In the genomic region with DNA sequence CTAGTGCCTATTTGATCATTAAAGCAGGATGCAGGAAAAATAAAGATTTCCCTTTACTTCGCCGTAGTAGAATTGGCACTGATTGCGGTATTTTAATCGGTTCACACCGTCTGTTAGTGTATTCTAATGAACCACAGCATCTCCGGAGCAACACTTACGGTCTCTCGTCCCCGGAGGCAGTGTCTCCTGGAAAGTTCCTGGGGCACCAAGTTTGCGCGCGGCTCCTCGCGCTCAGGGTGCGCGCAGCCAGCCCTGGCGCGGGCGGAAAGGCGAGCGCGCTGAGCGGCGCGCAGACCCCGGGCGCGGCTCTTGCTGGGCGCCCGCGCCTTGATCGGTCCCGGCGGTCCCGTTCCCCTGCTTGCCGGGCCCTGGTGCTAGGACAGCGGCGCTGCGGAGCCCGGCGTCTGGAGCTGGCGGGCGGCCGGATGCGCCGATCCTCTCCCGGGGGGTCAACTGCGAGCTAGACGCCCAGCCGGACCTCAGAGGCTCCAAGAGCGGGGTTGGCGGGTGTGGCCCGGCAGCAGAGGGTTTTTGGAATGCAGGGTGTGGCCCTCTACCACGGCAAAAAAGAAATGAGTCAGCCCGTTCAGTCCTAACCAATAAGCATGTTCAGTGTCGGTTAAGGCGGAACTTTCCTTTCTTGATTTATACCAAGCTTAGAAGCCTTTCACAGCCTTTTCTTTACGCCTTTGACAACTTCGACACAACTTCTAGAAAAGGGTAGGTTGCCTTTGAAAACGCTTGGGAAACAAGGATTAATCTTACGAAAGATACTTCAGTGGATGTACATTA, we compare ENCODE assay signal across 1 cellular context.
A peak's percentile ranks its signal among the peaks of the same experiment; 100 is the strongest.
TF ChIP-seq lines count a peak whose summit lies in the region.

No MANE protein-coding gene starts in this region.

TF ChIP-seq in GM12878, 131 proteins besides CTCF, POLR2A, EP300 and RAD21 (continued from another document and continues in another):
- TF ChIP-seq, protein P1, sequence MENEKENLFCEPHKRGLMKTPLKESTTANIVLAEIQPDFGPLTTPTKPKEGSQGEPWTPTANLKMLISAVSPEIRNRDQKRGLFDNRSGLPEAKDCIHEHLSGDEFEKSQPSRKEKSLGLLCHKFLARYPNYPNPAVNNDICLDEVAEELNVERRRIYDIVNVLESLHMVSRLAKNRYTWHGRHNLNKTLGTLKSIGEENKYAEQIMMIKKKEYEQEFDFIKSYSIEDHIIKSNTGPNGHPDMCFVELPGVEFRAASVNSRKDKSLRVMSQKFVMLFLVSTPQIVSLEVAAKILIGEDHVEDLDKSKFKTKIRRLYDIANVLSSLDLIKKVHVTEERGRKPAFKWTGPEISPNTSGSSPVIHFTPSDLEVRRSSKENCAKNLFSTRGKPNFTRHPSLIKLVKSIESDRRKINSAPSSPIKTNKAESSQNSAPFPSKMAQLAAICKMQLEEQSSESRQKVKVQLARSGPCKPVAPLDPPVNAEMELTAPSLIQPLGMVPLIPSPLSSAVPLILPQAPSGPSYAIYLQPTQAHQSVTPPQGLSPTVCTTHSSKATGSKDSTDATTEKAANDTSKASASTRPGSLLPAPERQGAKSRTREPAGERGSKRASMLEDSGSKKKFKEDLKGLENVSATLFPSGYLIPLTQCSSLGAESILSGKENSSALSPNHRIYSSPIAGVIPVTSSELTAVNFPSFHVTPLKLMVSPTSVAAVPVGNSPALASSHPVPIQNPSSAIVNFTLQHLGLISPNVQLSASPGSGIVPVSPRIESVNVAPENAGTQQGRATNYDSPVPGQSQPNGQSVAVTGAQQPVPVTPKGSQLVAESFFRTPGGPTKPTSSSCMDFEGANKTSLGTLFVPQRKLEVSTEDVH (IDR thresholded peaks at IDR 0.05; ENCODE audit: low read depth, partially characterized antibody), result no peak
- TF ChIP-seq ZSCAN29 (IDR thresholded peaks at IDR 0.05) (peak; percentile 35; the same call in 1 of the 2 replicates), ZNF207 (IDR thresholded peaks at IDR 0.05; ENCODE audit: borderline replicate concordance) (0 out of 2 replicates have a peak, but pooled peaks have one; percentile 51), NBN (IDR thresholded peaks at IDR 0.05) (no peak), FOS (IDR thresholded peaks at IDR 0.05; ENCODE audit: borderline replicate concordance, extremely low read depth, insufficient read length) (no peak), KDM1A (IDR thresholded peaks at IDR 0.05; ENCODE audit: borderline replicate concordance) (no peak), ZZZ3 (IDR thresholded peaks at IDR 0.05; ENCODE audit: control insufficient read depth, insufficient read length, low read depth) (no peak), SRF (IDR thresholded peaks at IDR 0.05; ENCODE audit: low read depth in 2 of 2, low read length in 2 of 2) (no peak), PML (IDR thresholded peaks at IDR 0.05; ENCODE audit: low read length) (no peak), EED (IDR thresholded peaks at IDR 0.05; ENCODE audit: low read depth) (no peak), ZNF274 (IDR thresholded peaks at IDR 0.05; ENCODE audit: insufficient read depth, insufficient read length) (no peak), PAX8 (IDR thresholded peaks at IDR 0.05) (no peak), NFYA (IDR thresholded peaks at IDR 0.05; ENCODE audit: borderline replicate concordance, low read depth, low read length) (no peak), LARP7 (IDR thresholded peaks at IDR 0.05) (peak; percentile 93), ZNF384 (IDR thresholded peaks at IDR 0.05; ENCODE audit: borderline replicate concordance, low read depth, low read length) (no peak), CHD2 (IDR thresholded peaks at IDR 0.05; ENCODE audit: borderline replicate concordance, low read depth, low read length) (no peak), POLR2AphosphoS5 (IDR thresholded peaks at IDR 0.05; ENCODE audit: low read length) (peak; percentile 71; the same call in 1 of the 2 replicates), HDAC6 (IDR thresholded peaks at IDR 0.05; ENCODE audit: unreplicated experiment) (peak; percentile 89), SMAD1 (IDR thresholded peaks at IDR 0.05; ENCODE audit: low read depth, partially characterized antibody) (no peak), SREBF1 (IDR thresholded peaks at IDR 0.05; ENCODE audit: low read length) (no peak), IKZF2 (IDR thresholded peaks at IDR 0.05) (peak; percentile 28 to 29; a peak in 2 of 4 replicates), CHD4 (IDR thresholded peaks at IDR 0.05) (no peak), RELA (IDR thresholded peaks at IDR 0.05; ENCODE audit: borderline replicate concordance, partially characterized antibody) (peak; percentile 38), MEF2B (IDR thresholded peaks at IDR 0.05; ENCODE audit: partially characterized antibody, poor library complexity, severe bottlenecking) (peak; percentile 38), TCF3 (IDR thresholded peaks at IDR 0.05; ENCODE audit: borderline replicate concordance, insufficient read depth, low read depth, low read length) (no peak), CBX3 (IDR thresholded peaks at IDR 0.05; ENCODE audit: borderline replicate concordance, low read depth) (no peak), CREB1 (IDR thresholded peaks at IDR 0.05; ENCODE audit: low read depth) (no peak; the same call in 1 of the 2 replicates), ATF7 (IDR thresholded peaks at IDR 0.05; ENCODE audit: low read depth) (no peak), EGR1 (IDR thresholded peaks at IDR 0.05; ENCODE audit: borderline replicate concordance in 1 of 2, low read depth in 2 of 2, low read length in 2 of 2) (no peak)
- TF ChIP-seq, protein P2, sequence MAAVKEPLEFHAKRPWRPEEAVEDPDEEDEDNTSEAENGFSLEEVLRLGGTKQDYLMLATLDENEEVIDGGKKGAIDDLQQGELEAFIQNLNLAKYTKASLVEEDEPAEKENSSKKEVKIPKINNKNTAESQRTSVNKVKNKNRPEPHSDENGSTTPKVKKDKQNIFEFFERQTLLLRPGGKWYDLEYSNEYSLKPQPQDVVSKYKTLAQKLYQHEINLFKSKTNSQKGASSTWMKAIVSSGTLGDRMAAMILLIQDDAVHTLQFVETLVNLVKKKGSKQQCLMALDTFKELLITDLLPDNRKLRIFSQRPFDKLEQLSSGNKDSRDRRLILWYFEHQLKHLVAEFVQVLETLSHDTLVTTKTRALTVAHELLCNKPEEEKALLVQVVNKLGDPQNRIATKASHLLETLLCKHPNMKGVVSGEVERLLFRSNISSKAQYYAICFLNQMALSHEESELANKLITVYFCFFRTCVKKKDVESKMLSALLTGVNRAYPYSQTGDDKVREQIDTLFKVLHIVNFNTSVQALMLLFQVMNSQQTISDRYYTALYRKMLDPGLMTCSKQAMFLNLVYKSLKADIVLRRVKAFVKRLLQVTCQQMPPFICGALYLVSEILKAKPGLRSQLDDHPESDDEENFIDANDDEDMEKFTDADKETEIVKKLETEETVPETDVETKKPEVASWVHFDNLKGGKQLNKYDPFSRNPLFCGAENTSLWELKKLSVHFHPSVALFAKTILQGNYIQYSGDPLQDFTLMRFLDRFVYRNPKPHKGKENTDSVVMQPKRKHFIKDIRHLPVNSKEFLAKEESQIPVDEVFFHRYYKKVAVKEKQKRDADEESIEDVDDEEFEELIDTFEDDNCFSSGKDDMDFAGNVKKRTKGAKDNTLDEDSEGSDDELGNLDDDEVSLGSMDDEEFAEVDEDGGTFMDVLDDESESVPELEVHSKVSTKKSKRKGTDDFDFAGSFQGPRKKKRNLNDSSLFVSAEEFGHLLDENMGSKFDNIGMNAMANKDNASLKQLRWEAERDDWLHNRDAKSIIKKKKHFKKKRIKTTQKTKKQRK (IDR thresholded peaks at IDR 0.05; ENCODE audit: low read depth, low read length), result no peak
- TF ChIP-seq, protein P3, sequence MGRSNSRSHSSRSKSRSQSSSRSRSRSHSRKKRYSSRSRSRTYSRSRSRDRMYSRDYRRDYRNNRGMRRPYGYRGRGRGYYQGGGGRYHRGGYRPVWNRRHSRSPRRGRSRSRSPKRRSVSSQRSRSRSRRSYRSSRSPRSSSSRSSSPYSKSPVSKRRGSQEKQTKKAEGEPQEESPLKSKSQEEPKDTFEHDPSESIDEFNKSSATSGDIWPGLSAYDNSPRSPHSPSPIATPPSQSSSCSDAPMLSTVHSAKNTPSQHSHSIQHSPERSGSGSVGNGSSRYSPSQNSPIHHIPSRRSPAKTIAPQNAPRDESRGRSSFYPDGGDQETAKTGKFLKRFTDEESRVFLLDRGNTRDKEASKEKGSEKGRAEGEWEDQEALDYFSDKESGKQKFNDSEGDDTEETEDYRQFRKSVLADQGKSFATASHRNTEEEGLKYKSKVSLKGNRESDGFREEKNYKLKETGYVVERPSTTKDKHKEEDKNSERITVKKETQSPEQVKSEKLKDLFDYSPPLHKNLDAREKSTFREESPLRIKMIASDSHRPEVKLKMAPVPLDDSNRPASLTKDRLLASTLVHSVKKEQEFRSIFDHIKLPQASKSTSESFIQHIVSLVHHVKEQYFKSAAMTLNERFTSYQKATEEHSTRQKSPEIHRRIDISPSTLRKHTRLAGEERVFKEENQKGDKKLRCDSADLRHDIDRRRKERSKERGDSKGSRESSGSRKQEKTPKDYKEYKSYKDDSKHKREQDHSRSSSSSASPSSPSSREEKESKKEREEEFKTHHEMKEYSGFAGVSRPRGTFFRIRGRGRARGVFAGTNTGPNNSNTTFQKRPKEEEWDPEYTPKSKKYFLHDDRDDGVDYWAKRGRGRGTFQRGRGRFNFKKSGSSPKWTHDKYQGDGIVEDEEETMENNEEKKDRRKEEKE (IDR thresholded peaks at IDR 0.05), result no peak
- TF ChIP-seq, protein P4, sequence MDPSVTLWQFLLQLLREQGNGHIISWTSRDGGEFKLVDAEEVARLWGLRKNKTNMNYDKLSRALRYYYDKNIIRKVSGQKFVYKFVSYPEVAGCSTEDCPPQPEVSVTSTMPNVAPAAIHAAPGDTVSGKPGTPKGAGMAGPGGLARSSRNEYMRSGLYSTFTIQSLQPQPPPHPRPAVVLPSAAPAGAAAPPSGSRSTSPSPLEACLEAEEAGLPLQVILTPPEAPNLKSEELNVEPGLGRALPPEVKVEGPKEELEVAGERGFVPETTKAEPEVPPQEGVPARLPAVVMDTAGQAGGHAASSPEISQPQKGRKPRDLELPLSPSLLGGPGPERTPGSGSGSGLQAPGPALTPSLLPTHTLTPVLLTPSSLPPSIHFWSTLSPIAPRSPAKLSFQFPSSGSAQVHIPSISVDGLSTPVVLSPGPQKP (IDR thresholded peaks at IDR 0.05; ENCODE audit: low read depth, low read length), result no peak
- TF ChIP-seq, protein P5, sequence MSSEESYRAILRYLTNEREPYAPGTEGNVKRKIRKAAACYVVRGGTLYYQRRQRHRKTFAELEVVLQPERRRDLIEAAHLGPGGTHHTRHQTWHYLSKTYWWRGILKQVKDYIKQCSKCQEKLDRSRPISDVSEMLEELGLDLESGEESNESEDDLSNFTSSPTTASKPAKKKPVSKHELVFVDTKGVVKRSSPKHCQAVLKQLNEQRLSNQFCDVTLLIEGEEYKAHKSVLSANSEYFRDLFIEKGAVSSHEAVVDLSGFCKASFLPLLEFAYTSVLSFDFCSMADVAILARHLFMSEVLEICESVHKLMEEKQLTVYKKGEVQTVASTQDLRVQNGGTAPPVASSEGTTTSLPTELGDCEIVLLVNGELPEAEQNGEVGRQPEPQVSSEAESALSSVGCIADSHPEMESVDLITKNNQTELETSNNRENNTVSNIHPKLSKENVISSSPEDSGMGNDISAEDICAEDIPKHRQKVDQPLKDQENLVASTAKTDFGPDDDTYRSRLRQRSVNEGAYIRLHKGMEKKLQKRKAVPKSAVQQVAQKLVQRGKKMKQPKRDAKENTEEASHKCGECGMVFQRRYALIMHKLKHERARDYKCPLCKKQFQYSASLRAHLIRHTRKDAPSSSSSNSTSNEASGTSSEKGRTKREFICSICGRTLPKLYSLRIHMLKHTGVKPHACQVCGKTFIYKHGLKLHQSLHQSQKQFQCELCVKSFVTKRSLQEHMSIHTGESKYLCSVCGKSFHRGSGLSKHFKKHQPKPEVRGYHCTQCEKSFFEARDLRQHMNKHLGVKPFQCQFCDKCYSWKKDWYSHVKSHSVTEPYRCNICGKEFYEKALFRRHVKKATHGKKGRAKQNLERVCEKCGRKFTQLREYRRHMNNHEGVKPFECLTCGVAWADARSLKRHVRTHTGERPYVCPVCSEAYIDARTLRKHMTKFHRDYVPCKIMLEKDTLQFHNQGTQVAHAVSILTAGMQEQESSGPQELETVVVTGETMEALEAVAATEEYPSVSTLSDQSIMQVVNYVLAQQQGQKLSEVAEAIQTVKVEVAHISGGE (CRISPR knock-in tag; IDR thresholded peaks at IDR 0.05), result no peak
- TF ChIP-seq, protein P6, sequence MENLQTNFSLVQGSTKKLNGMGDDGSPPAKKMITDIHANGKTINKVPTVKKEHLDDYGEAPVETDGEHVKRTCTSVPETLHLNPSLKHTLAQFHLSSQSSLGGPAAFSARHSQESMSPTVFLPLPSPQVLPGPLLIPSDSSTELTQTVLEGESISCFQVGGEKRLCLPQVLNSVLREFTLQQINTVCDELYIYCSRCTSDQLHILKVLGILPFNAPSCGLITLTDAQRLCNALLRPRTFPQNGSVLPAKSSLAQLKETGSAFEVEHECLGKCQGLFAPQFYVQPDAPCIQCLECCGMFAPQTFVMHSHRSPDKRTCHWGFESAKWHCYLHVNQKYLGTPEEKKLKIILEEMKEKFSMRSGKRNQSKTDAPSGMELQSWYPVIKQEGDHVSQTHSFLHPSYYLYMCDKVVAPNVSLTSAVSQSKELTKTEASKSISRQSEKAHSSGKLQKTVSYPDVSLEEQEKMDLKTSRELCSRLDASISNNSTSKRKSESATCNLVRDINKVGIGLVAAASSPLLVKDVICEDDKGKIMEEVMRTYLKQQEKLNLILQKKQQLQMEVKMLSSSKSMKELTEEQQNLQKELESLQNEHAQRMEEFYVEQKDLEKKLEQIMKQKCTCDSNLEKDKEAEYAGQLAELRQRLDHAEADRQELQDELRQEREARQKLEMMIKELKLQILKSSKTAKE (IDR thresholded peaks at IDR 0.05; ENCODE audit: low read depth, poor library complexity, severe bottlenecking), result no peak
- TF ChIP-seq, protein P7, sequence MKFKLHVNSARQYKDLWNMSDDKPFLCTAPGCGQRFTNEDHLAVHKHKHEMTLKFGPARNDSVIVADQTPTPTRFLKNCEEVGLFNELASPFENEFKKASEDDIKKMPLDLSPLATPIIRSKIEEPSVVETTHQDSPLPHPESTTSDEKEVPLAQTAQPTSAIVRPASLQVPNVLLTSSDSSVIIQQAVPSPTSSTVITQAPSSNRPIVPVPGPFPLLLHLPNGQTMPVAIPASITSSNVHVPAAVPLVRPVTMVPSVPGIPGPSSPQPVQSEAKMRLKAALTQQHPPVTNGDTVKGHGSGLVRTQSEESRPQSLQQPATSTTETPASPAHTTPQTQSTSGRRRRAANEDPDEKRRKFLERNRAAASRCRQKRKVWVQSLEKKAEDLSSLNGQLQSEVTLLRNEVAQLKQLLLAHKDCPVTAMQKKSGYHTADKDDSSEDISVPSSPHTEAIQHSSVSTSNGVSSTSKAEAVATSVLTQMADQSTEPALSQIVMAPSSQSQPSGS (IDR thresholded peaks at IDR 0.05; ENCODE audit: low read length), result no peak
- TF ChIP-seq, protein P8, sequence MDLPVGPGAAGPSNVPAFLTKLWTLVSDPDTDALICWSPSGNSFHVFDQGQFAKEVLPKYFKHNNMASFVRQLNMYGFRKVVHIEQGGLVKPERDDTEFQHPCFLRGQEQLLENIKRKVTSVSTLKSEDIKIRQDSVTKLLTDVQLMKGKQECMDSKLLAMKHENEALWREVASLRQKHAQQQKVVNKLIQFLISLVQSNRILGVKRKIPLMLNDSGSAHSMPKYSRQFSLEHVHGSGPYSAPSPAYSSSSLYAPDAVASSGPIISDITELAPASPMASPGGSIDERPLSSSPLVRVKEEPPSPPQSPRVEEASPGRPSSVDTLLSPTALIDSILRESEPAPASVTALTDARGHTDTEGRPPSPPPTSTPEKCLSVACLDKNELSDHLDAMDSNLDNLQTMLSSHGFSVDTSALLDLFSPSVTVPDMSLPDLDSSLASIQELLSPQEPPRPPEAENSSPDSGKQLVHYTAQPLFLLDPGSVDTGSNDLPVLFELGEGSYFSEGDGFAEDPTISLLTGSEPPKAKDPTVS (IDR thresholded peaks at IDR 0.05; ENCODE audit: low read depth, low read length), result no peak
